ENCODE assay signal across 10 cellular contexts in genomic region chr7:2607913-2608899, GRCh38. TPM values are rescaled to one million over a fixed set of nuclear protein-coding genes. Genes with fewer than 3 reads are reported as not detected.
A peak's percentile ranks its signal among the peaks of the same experiment; 100 is the strongest.
DNase-seq lines count a peak whose midpoint lies in the region; ATAC-seq and TF ChIP-seq lines count a peak whose summit lies in the region.
"Had no signal": no experiment of that assay in that cellular context is flagged by ENCODE, and none has a peak within 500 bp of the region (broad histone marks: within the 10 kb centered on the region; RNA-seq: fewer than 3 reads in every experiment).

No MANE protein-coding gene starts in this region.

- H3K27me3 ChIP-seq in Peyer's patch: no peaks in the 10 kb centered on the region
- H3K27me3 ChIP-seq in muscle layer of duodenum (ENCODE audit: low read depth, low read length): no peaks in the 10 kb centered on the region
- H3K27me3 ChIP-seq in suprapubic skin: no peaks in the 10 kb centered on the region
- H3K27me3 ChIP-seq: ovary had no signal

- H3K36me3 ChIP-seq in Peyer's patch (peaks cover 0 to 11% (median 0%) of the 10 kb centered on the region in 3 donors), muscle layer of duodenum (ENCODE audit: control insufficient read depth in 1 of 2, insufficient read depth in 2 of 2, low read length in 2 of 2) (peaks cover 0 to 33% of the 10 kb centered on the region in 2 donors), suprapubic skin (peaks cover 4% of the 10 kb centered on the region)
- H3K36me3 ChIP-seq: ovary had no signal

- no peaks in the 10 kb centered on the region for H3K9me3 Mint-ChIP-seq in effector memory CD8-positive, alpha-beta T cell
- H3K9me3 Mint-ChIP-seq in activated naive CD4-positive, alpha-beta T cell treated with anti-CD3 and anti-CD28 coated beads, Interleukin-2, amount 10 ng/mL, durations not matched to agents 7 days and 5 days: no peaks in the 10 kb centered on the region

- H3K4me1 ChIP-seq in Peyer's patch (peaks cover 0 to 5% (median 0%) of the 10 kb centered on the region in 4 donors), muscle layer of duodenum (ENCODE audit: control insufficient read depth in 1 of 2, insufficient read depth in 2 of 2, low read length in 2 of 2) (no peaks in the 10 kb centered on the region), suprapubic skin (peaks cover 25% of the 10 kb centered on the region)

- no peak for DNase-seq in Peyer's patch
- DNase-seq in effector memory CD8-positive, alpha-beta T cell: no peak
- no peak for DNase-seq in suprapubic skin (ENCODE audit: low spot score in 2 of 2)
- DNase-seq in effector CD4-positive, alpha-beta T cell: no peak
- DNase-seq in 8988T: no peak
- no peak for DNase-seq in activated naive CD4-positive, alpha-beta T cell treated with anti-CD3 and anti-CD28 coated beads, Interleukin-2, amount 10 ng/mL, durations not matched to agents 7 days and 5 days
- DNase-seq: activated T-cell treated with anti-CD3 and anti-CD28 coated beads for 4 hours had no signal

- no peak overlapping the region for H3K4me3 Mint-ChIP-seq in effector memory CD8-positive, alpha-beta T cell
- H3K4me3 Mint-ChIP-seq in activated naive CD4-positive, alpha-beta T cell treated with anti-CD3 and anti-CD28 coated beads, Interleukin-2, amount 10 ng/mL, durations not matched to agents 7 days and 5 days: no peak overlapping the region

- H3K27me3 Mint-ChIP-seq in effector memory CD8-positive, alpha-beta T cell: no peaks in the 10 kb centered on the region
- H3K27me3 Mint-ChIP-seq in activated naive CD4-positive, alpha-beta T cell treated with anti-CD3 and anti-CD28 coated beads, Interleukin-2, amount 10 ng/mL, durations not matched to agents 7 days and 5 days: peaks cover 12% of the 10 kb centered on the region

- WGBS in suprapubic skin: 82% methylated on average over 37 of the region's 37 CpGs

- ATAC-seq in effector memory CD8-positive, alpha-beta T cell (replicated peaks): no peak
- ATAC-seq in GM21515 (IDR thresholded peaks at IDR 0.05; ENCODE audit: unreplicated experiment): no peak

- peaks cover 0 to 7% of the 10 kb centered on the region in 2 donors for H3K4me1 Mint-ChIP-seq in effector memory CD8-positive, alpha-beta T cell (ENCODE audit: low read depth in 2 of 2)
- peaks cover 13% of the 10 kb centered on the region for H3K4me1 Mint-ChIP-seq in activated naive CD4-positive, alpha-beta T cell treated with anti-CD3 and anti-CD28 coated beads, Interleukin-2, amount 10 ng/mL, durations not matched to agents 7 days and 5 days

- H3K27ac Mint-ChIP-seq in effector memory CD8-positive, alpha-beta T cell: peak overlapping the region; percentile 8 to 68
- H3K27ac Mint-ChIP-seq in activated naive CD4-positive, alpha-beta T cell treated with anti-CD3 and anti-CD28 coated beads, Interleukin-2, amount 10 ng/mL, durations not matched to agents 7 days and 5 days: no peak overlapping the region

- TF ChIP-seq CTCF in Peyer's patch (IDR thresholded peaks at IDR 0.05): no peak
- no peak for TF ChIP-seq CTCF in suprapubic skin (IDR thresholded peaks at IDR 0.05)

- H3K27ac ChIP-seq in Peyer's patch: peak overlapping the region; percentile 15 to 70 (median 46)
- peak overlapping the region; percentile 54 for H3K27ac ChIP-seq in muscle layer of duodenum (ENCODE audit: low read length)
- peak overlapping the region; percentile 75 for H3K27ac ChIP-seq in suprapubic skin
- H3K27ac ChIP-seq: ovary had no signal

- H3K36me3 Mint-ChIP-seq in effector memory CD8-positive, alpha-beta T cell (ENCODE audit: insufficient read depth): peaks cover under 1% of the 10 kb centered on the region
- H3K36me3 Mint-ChIP-seq in activated naive CD4-positive, alpha-beta T cell treated with anti-CD3 and anti-CD28 coated beads, Interleukin-2, amount 10 ng/mL, durations not matched to agents 7 days and 5 days: no peaks in the 10 kb centered on the region

- no peak for TF ChIP-seq POLR2A in Peyer's patch (IDR thresholded peaks at IDR 0.05)
- no peak for TF ChIP-seq POLR2A in suprapubic skin (IDR thresholded peaks at IDR 0.05)

- H3K4me3 ChIP-seq in Peyer's patch: no peak overlapping the region
- no peak overlapping the region for H3K4me3 ChIP-seq in muscle layer of duodenum (ENCODE audit: low read depth in 1 of 2, low read length in 2 of 2)
- no peak overlapping the region for H3K4me3 ChIP-seq in suprapubic skin
- H3K4me3 ChIP-seq: ovary had no signal

- CTCF ChIA-PET in activated naive CD4-positive, alpha-beta T cell treated with anti-CD3 and anti-CD28 coated beads, Interleukin-2, amount 10 ng/mL, durations not matched to agents 7 days and 5 days (lab: Charles Lee): interaction anchor here (0.6 to 2.0 kb wide), 12 partner anchors 9 to 157 kb away, joined by 3 to 13 read pairs (median 4); no protein-coding TSS in a partner anchor

- H3K9me3 ChIP-seq in Peyer's patch (no peaks in the 10 kb centered on the region), muscle layer of duodenum (ENCODE audit: control insufficient read depth in 1 of 2, low read length in 2 of 2) (no peaks in the 10 kb centered on the region), suprapubic skin (no peaks in the 10 kb centered on the region)
- H3K9me3 ChIP-seq: ovary had no signal

- no peak for TF ChIP-seq EP300 in suprapubic skin (IDR thresholded peaks at IDR 0.05)

RNA-seq across cellular contexts. Expression of gene TTYH3, which starts 23.6 kb away (rescaled TPM):
- total RNA-seq in Peyer's patch: 10 to 100 TPM; 61.8 to 99.9 (median 83.4) TPM
- total RNA-seq in suprapubic skin: 10 to 100 TPM; 14.0 to 26.3 (median 19.5) TPM

RNA-seq across cellular contexts. Expression of gene IQCE, which starts 49.4 kb away (rescaled TPM):
- total RNA-seq in Peyer's patch (100 to 1,000 TPM in 1 of 4 donors, 10 to 100 TPM in 3; 30.0 to 159 (median 72.2) TPM), suprapubic skin (10 to 100 TPM; 10.1 to 18.8 (median 15.7) TPM)

RNA-seq across cellular contexts. Expression of gene BRAT1, which starts 52.9 kb away (rescaled TPM):
- total RNA-seq in Peyer's patch (10 to 100 TPM; 43.3 to 73.3 (median 54.1) TPM), suprapubic skin (10 to 100 TPM; 51.5 to 79.3 (median 63.3) TPM)
